ENCODE assay signal across 15 cellular contexts in genomic region chr12:53065470-53065869, GRCh38. TPM values are rescaled to one million over a fixed set of nuclear protein-coding genes. Genes with fewer than 3 reads are reported as not detected.
A peak's percentile ranks its signal among the peaks of the same experiment; 100 is the strongest.
DNase-seq lines count a peak whose midpoint lies in the region; ATAC-seq and TF ChIP-seq lines count a peak whose summit lies in the region.
"Had no signal": no experiment of that assay in that cellular context is flagged by ENCODE, and none has a peak within 500 bp of the region (broad histone marks: within the 10 kb centered on the region; RNA-seq: fewer than 3 reads in every experiment).

No MANE protein-coding gene starts in this region.

- POLR2A ChIA-PET in SK-N-SH (lab: Yijun Ruan, JAX), result interaction anchor here (1.0 to 2.1 kb wide), 4 partner anchors 14 to 94 kb away, joined by 3 to 10 read pairs (median 8); partner anchors contain the start of genes IGFBP6 and SPRYD3

- ATAC-seq in SK-N-SH treated with all-trans-retinoic acid at 6 μM for 48 hours (peak; percentile 4), HG03108 (IDR thresholded peaks at IDR 0.05; ENCODE audit: unreplicated experiment) (no peak)

- H3K4me2 ChIP-seq in SK-N-SH, result no peak overlapping the region

- no peak for TF ChIP-seq EP300 in SK-N-SH (IDR thresholded peaks at IDR 0.05; ENCODE audit: borderline replicate concordance in 1 of 2, low read depth in 1 of 2, low read length in 1 of 2)
- TF ChIP-seq EP300 in tibial nerve (IDR thresholded peaks at IDR 0.05), result no peak

- WGBS in SK-N-SH (ENCODE audit: low lambda C conversion rate), result 75% methylated on average over 7 of the region's 7 CpGs
- WGBS in tibial nerve, 2 donors, result 43 to 55% methylated on average over 7 of the region's 7 CpGs
- WGBS in endodermal cell (ENCODE audit: insufficient coverage in 1 of 2, insufficient read length in 1 of 2), 2 experiments, result 90% methylated on average over 7 of the region's 7 CpGs; no CpG with 5 or more reads in 1 of the 2 experiments

- H3K9me3 Mint-ChIP-seq in endothelial cell (ENCODE audit: unreplicated experiment), result no peaks in the 10 kb centered on the region
- H3K9me3 Mint-ChIP-seq in nephron, result no peaks in the 10 kb centered on the region
- no peaks in the 10 kb centered on the region for H3K9me3 Mint-ChIP-seq in endodermal cell
- H3K9me3 Mint-ChIP-seq: effector memory CD8-positive, alpha-beta T cell; stimulated activated naive CD8-positive, alpha-beta T cell treated with anti-CD3 and anti-CD28 coated beads, Interleukin-15, amount 100 ng/mL, for 72 hours had no signal

- H3K9me3 ChIP-seq in SK-N-SH (no peaks in the 10 kb centered on the region), tibial nerve (no peaks in the 10 kb centered on the region), endodermal cell (ENCODE audit: control insufficient read depth, low read length) (no peaks in the 10 kb centered on the region)
- H3K9me3 ChIP-seq: pancreas had no signal

- no peak for TF ChIP-seq POLR2A in tibial nerve (IDR thresholded peaks at IDR 0.05)

- H3K36me3 ChIP-seq in SK-N-SH (replicated peaks in 1 of 2; ENCODE audit: control insufficient read depth in 1 of 2, insufficient read depth in 2 of 2, low read length in 1 of 2), result peaks cover 11 to 29% of the 10 kb centered on the region in 2 experiments
- H3K36me3 ChIP-seq in tibial nerve, result peaks cover under 1 to 78% (median 10%) of the 10 kb centered on the region in 3 donors
- H3K36me3 ChIP-seq in endodermal cell (ENCODE audit: control insufficient read depth, insufficient read depth, low read length), result peaks cover 12% of the 10 kb centered on the region

- H3K27ac Mint-ChIP-seq in endothelial cell (ENCODE audit: unreplicated experiment) (peak overlapping the region; percentile 86), nephron (peak overlapping the region in 2 of 3 experiments; percentile 20 to 58), endodermal cell (no peak overlapping the region)
- H3K27ac Mint-ChIP-seq: activated CD8-positive, alpha-beta memory T cell treated with anti-CD3 and anti-CD28 coated beads, Interleukin-2, amount 10 ng/mL, durations not matched to agents 7 days and 5 days had no signal

- no peak overlapping the region for H3K9ac ChIP-seq in SK-N-SH
- H3K9ac ChIP-seq in endodermal cell (ENCODE audit: extremely low read depth, low read length, poor library complexity, severe bottlenecking), result no peak overlapping the region

- H4K20me1 ChIP-seq in SK-N-SH (ENCODE audit: insufficient read depth), result no peaks in the 10 kb centered on the region

- H3K27me3 Mint-ChIP-seq in endothelial cell (ENCODE audit: unreplicated experiment) (peaks cover 24% of the 10 kb centered on the region), nephron (ENCODE audit: low read depth) (no peaks in the 10 kb centered on the region), endodermal cell (ENCODE audit: insufficient read depth) (peaks cover 5% of the 10 kb centered on the region)
- H3K27me3 Mint-ChIP-seq: activated CD8-positive, alpha-beta memory T cell treated with anti-CD3 and anti-CD28 coated beads, Interleukin-2, amount 10 ng/mL, durations not matched to agents 7 days and 5 days; effector memory CD8-positive, alpha-beta T cell; stimulated activated naive CD8-positive, alpha-beta T cell treated with anti-CD3 and anti-CD28 coated beads, Interleukin-15, amount 100 ng/mL, for 72 hours had no signal

- TF ChIP-seq RAD21 in SK-N-SH (IDR thresholded peaks at IDR 0.05; ENCODE audit: low read length), result no peak

- H3K4me1 Mint-ChIP-seq in endothelial cell (ENCODE audit: unreplicated experiment) (peaks cover 37% of the 10 kb centered on the region), nephron (peaks cover 71% of the 10 kb centered on the region), endodermal cell (peaks cover 18% of the 10 kb centered on the region)

- H3K79me2 ChIP-seq in SK-N-SH (ENCODE audit: insufficient read depth), result no peaks in the 10 kb centered on the region

- TF ChIP-seq CTCF in SK-N-SH (IDR thresholded peaks at IDR 0.05), result no peak
- TF ChIP-seq CTCF in endothelial cell (IDR thresholded peaks at IDR 0.05; ENCODE audit: unreplicated experiment), result no peak
- TF ChIP-seq CTCF in nephron (IDR thresholded peaks at IDR 0.05; ENCODE audit: unreplicated experiment in 3 of 3), result no peak
- TF ChIP-seq CTCF in tibial nerve (IDR thresholded peaks at IDR 0.05), result no peak
- TF ChIP-seq CTCF in endodermal cell (conservative IDR thresholded peaks at IDR 0.05), result no peak

- H2AFZ ChIP-seq in SK-N-SH (ENCODE audit: low read depth), result no peak overlapping the region

- H3K36me3 Mint-ChIP-seq in endothelial cell (ENCODE audit: low read depth, unreplicated experiment) (peaks cover 18% of the 10 kb centered on the region), nephron (ENCODE audit: low read depth) (peaks cover 25% of the 10 kb centered on the region), endodermal cell (ENCODE audit: low read depth) (peaks cover 22% of the 10 kb centered on the region)

- H3K4me3 Mint-ChIP-seq in endothelial cell (ENCODE audit: unreplicated experiment), result peak overlapping the region; percentile 50
- no peak overlapping the region for H3K4me3 Mint-ChIP-seq in nephron
- H3K4me3 Mint-ChIP-seq in endodermal cell, result no peak overlapping the region
- H3K4me3 Mint-ChIP-seq: activated CD8-positive, alpha-beta memory T cell treated with anti-CD3 and anti-CD28 coated beads, Interleukin-2, amount 10 ng/mL, durations not matched to agents 7 days and 5 days; effector memory CD8-positive, alpha-beta T cell; stimulated activated naive CD8-positive, alpha-beta T cell treated with anti-CD3 and anti-CD28 coated beads, Interleukin-15, amount 100 ng/mL, for 72 hours had no signal

- CTCF ChIA-PET in SK-N-SH (lab: Yijun Ruan, JAX), result interaction anchor here (0.6 to 14.5 kb wide), 45 partner anchors 9 to 384 kb away, joined by 3 to 385 read pairs (median 5); partner anchors contain the start of genes AAAS, CSAD, ESPL1 and IGFBP6

- H3K4me3 ChIP-seq in SK-N-SH (ENCODE audit: low read depth in 2 of 2, low read length in 1 of 2) (no peak overlapping the region), tibial nerve (peak overlapping the region in 1 of 4 donors; percentile 42), endodermal cell (ENCODE audit: low read length) (no peak overlapping the region)
- H3K4me3 ChIP-seq: pancreas had no signal

- DNase-seq in SK-N-SH, result no peak
- DNase-seq in endothelial cell (ENCODE audit: low spot score), result no peak
- no peak for DNase-seq in tibial nerve (ENCODE audit: low spot score in 2 of 2)
- DNase-seq in endodermal cell, result no peak
- DNase-seq in NCI-H446 (lab: John Stamatoyannopoulos, UW), result no peak

- H3K27ac ChIP-seq in SK-N-SH (ENCODE audit: low read depth in 2 of 2, low read length in 1 of 2) (peak overlapping the region in 1 of 2 experiments; percentile 66; a peak in 1 of 4 replicates), tibial nerve (peak overlapping the region; percentile 78 to 100 (median 89)), endodermal cell (ENCODE audit: low read depth, low read length) (no peak overlapping the region)
- H3K27ac ChIP-seq: 22Rv1 had no signal

- H3K27me3 ChIP-seq in SK-N-SH (ENCODE audit: insufficient read depth) (no peaks in the 10 kb centered on the region), tibial nerve (no peaks in the 10 kb centered on the region), endodermal cell (ENCODE audit: control insufficient read depth, insufficient read depth, low read length, poor library complexity, severe bottlenecking) (no peaks in the 10 kb centered on the region)
- H3K27me3 ChIP-seq: pancreas had no signal

- no peaks in the 10 kb centered on the region for H3K9me2 ChIP-seq in SK-N-SH

- H3F3A ChIP-seq in SK-N-SH (replicated peaks; ENCODE audit: insufficient read depth), result peaks cover 37% of the 10 kb centered on the region

- H3K4me1 ChIP-seq in SK-N-SH (ENCODE audit: control insufficient read depth in 1 of 2, insufficient read depth in 2 of 2, low read depth in 1 of 2, low read length in 1 of 2), result peaks cover 17 to 20% of the 10 kb centered on the region in 2 experiments; a peak in 3 of 4 replicates
- H3K4me1 ChIP-seq in tibial nerve, result peaks cover 0 to 100% (median 76%) of the 10 kb centered on the region in 4 donors
- no peaks in the 10 kb centered on the region for H3K4me1 ChIP-seq in endodermal cell (ENCODE audit: control insufficient read depth, insufficient read depth, low read length)

RNA-seq across cellular contexts. Expression of gene SPRYD3, which starts 13.7 kb away (rescaled TPM):
- polyA plus RNA-seq in SK-N-SH (2012; rRNA removed), result 20.3 and 25.8 TPM in 2 replicates
- polyA plus RNA-seq in SK-N-SH (2012; cell fraction: cytosol; rRNA removed), result 14.7 and 19.4 TPM in 2 replicates
- polyA plus RNA-seq in SK-N-SH (2012; cell fraction: nucleus; rRNA removed), result 20.4 and 23.9 TPM in 2 replicates
- total RNA-seq in endothelial cell (ENCODE audit: unreplicated experiment) (10.5 TPM), tibial nerve (10 to 100 TPM; 51.8 to 57.0 (median 54.3) TPM), endodermal cell (10 to 100 TPM; 13.0 to 18.4 TPM)
- 6.8 TPM for polyA plus RNA-seq in endodermal cell (2013, experiment 1 of 2)
- 7.2 TPM for polyA plus RNA-seq in endodermal cell (2013, experiment 2 of 2)

RNA-seq across cellular contexts. Expression of gene TNS2, which starts 15.6 kb away (rescaled TPM):
- polyA plus RNA-seq in SK-N-SH (2012; rRNA removed), result 32.7 and 50.0 TPM in 2 replicates
- polyA plus RNA-seq in SK-N-SH (2012; cell fraction: cytosol; rRNA removed), result 9.6 and 17.3 TPM in 2 replicates
- 225 and 321 TPM in 2 replicates for polyA plus RNA-seq in SK-N-SH (2012; cell fraction: nucleus; rRNA removed)
- total RNA-seq in endothelial cell (ENCODE audit: unreplicated experiment) (112 TPM), tibial nerve (100 to 1,000 TPM; 411 to 653 (median 546) TPM), endodermal cell (10 to 100 TPM; 10.2 to 12.6 TPM)
- 9.5 TPM for polyA plus RNA-seq in endodermal cell (2013, experiment 1 of 2)
- polyA plus RNA-seq in endodermal cell (2013, experiment 2 of 2), result 9.6 TPM

RNA-seq across cellular contexts. Expression of gene IGFBP6, which starts 32.0 kb away (rescaled TPM):
- 290 and 570 TPM in 2 replicates for polyA plus RNA-seq in SK-N-SH (2012; rRNA removed)
- 204 and 327 TPM in 2 replicates for polyA plus RNA-seq in SK-N-SH (2012; cell fraction: cytosol; rRNA removed)
- polyA plus RNA-seq in SK-N-SH (2012; cell fraction: nucleus; rRNA removed), result 223 and 345 TPM in 2 replicates
- total RNA-seq in endothelial cell (ENCODE audit: unreplicated experiment) (21.1 TPM), tibial nerve (1,000 to 10,000 TPM; 1,043 to 8,473 (median 5,787) TPM), endodermal cell (10 to 100 TPM; 21.7 to 48.4 TPM)
- 13.5 TPM for polyA plus RNA-seq in endodermal cell (2013, experiment 1 of 2)
- 23.1 TPM for polyA plus RNA-seq in endodermal cell (2013, experiment 2 of 2)

RNA-seq across cellular contexts. Expression of gene SOAT2, which starts 37.8 kb away (rescaled TPM):
- 0.13 and 0.18 TPM in 2 replicates for polyA plus RNA-seq in SK-N-SH (2012; rRNA removed)
- 0.04 and 0.06 TPM in 2 replicates for polyA plus RNA-seq in SK-N-SH (2012; cell fraction: cytosol; rRNA removed)
- polyA plus RNA-seq in SK-N-SH (2012; cell fraction: nucleus; rRNA removed), result 0.40 and 0.58 TPM in 2 replicates
- total RNA-seq in endothelial cell (ENCODE audit: unreplicated experiment) (not detected), tibial nerve (1 to 10 TPM in 1 of 4 donors, under 1 TPM in 3; 0.30 to 2.9 (median 0.72) TPM), endodermal cell (under 1 TPM; 0.46 to 0.71 TPM)
- 0.28 TPM for polyA plus RNA-seq in endodermal cell (2013, experiment 1 of 2)
- polyA plus RNA-seq in endodermal cell (2013, experiment 2 of 2), result 0.21 TPM
- total RNA-seq: lung microvascular endothelial cell, NCI-H460 had no signal

RNA-seq across cellular contexts. Expression of gene EIF4B, which starts 59.2 kb away (rescaled TPM):
- 267 and 292 TPM in 2 replicates for polyA plus RNA-seq in SK-N-SH (2012; rRNA removed)
- polyA plus RNA-seq in SK-N-SH (2012; cell fraction: cytosol; rRNA removed), result 346 and 371 TPM in 2 replicates
- polyA plus RNA-seq in SK-N-SH (2012; cell fraction: nucleus; rRNA removed), result 127 and 164 TPM in 2 replicates
- 629 TPM for total RNA-seq in endothelial cell (ENCODE audit: unreplicated experiment)
- 100 to 1,000 TPM; 297 to 484 (median 401) TPM for total RNA-seq in tibial nerve
- total RNA-seq in endodermal cell, result 100 to 1,000 TPM; 596 to 655 TPM
- polyA plus RNA-seq in endodermal cell (2013, experiment 1 of 2), result 388 TPM
- polyA plus RNA-seq in endodermal cell (2013, experiment 2 of 2), result 341 TPM

Comparison
In these comparisons a context has a peak if more than half of its experiments do, and no peak if none do; other contexts are left out.
1. RNA of gene IGFBP6, which starts 32.0 kb away (total RNA-seq): 1,043 to 8,473 TPM in tibial nerve; 21.7 to 48.4 TPM in endodermal cell and 21.1 TPM in endothelial cell (single experiment); every median in the first group is over 10 times any median in the second.